Comparison of ENCODE assay signal across 14 cellular contexts in the genomic region with DNA sequence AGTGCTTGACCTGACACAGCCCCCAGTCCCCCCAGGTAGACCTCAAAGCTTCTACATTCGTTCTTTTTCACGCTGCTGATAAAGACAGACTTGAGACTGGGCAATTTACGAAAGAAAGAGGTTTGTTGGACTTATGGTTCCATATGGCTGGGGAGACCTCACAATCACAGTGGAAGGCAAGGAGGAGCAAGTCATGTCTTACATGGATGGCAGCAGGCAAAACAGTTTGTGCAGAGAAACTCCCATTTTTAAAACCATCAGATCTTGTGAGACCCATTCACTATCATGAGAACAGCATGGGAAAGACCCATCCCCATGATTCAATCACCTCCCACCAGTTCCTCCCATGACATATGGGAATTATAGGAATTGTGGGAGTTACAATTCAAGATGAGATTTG. TPM values are rescaled to one million over a fixed set of nuclear protein-coding genes. Genes with fewer than 3 reads are reported as not detected.
"Had no signal": no experiment of that assay in that cellular context is flagged by ENCODE, and none has a peak within 500 bp of the region (broad histone marks: within the 10 kb centered on the region; RNA-seq: fewer than 3 reads in every experiment).

No MANE protein-coding gene starts in this region.

RNA-seq across cellular contexts. Expression of gene E2F8, which starts 13.7 kb away (rescaled TPM):
- total RNA-seq: thoracic aorta, thyroid gland, tibial nerve had no signal

RNA-seq across cellular contexts. Expression of gene CSRP3, which starts 52.7 kb away (rescaled TPM):
- total RNA-seq: stomach, subcutaneous adipose tissue, suprapubic skin, temporal lobe, testis, thoracic aorta, thyroid gland, tibial nerve, transverse colon, upper lobe of left lung, upper lobe of right lung, uterus, vagina had no signal
- polyA plus RNA-seq: urinary bladder had no signal
